In the genomic region with DNA sequence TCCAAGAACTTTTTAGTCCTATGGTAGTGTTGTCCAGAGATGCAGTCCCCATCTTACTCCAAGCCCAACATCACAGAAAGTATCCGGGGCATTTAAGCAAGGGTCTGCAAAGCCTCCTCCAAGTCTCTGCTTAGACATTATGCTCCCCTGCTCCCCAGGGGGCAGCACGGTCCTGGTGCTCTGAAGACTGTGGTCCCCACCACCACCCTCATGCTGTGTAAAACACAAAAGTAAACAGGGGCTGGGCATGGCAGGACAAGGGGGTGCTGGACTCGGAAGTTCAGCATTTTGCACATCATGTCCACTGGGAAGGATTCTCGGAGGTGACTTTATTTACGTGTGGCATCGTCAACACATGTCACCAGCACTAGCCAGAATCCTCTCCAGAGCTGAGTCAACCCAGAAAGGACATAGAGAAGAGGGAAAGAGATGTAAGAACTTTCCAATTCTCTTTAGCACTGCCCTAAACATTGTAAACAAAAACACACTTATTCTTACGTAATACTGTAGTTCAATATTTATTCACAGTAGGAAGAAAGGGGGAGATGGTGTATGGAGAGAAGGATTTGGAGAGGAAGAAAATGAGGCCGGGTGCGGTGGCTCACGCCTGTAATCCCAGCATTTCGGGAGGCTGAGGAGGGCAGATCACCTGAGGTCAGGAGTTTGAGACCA, we compare ENCODE assay signal across 17 cellular contexts. TPM values are rescaled to one million over a fixed set of nuclear protein-coding genes. Genes with fewer than 3 reads are reported as not detected.
A peak's percentile ranks its signal among the peaks of the same experiment; 100 is the strongest.
DNase-seq lines count a peak whose midpoint lies in the region; ATAC-seq and TF ChIP-seq lines count a peak whose summit lies in the region.
"Had no signal": no experiment of that assay in that cellular context is flagged by ENCODE, and none has a peak within 500 bp of the region (broad histone marks: within the 10 kb centered on the region; RNA-seq: fewer than 3 reads in every experiment).

No MANE protein-coding gene starts in this region.

- no peaks in the 10 kb centered on the region for H3K4me1 ChIP-seq in DND-41 (ENCODE audit: insufficient read depth, low read length)

- no peak for ATAC-seq in DND-41 (ENCODE audit: insufficient read depth, low read depth)
- no peak for ATAC-seq in GM19463 (IDR thresholded peaks at IDR 0.05; ENCODE audit: unreplicated experiment)

- peaks cover 48% of the 10 kb centered on the region for H3K36me3 ChIP-seq in DND-41 (ENCODE audit: insufficient read depth, low read length)

- no peak for DNase-seq in DND-41
- DNase-seq in HuH-7 (ENCODE audit: low spot score): peak; percentile 71
- no peak for DNase-seq in dorsolateral prefrontal cortex
- peak; percentile 23 to 50 for DNase-seq in lung microvascular endothelial cell (ENCODE audit: low read depth in 2 of 2)
- DNase-seq in CD1c-positive myeloid dendritic cell (ENCODE audit: extremely low spot score): no peak
- DNase-seq in hippocampal formation (lab: John Stamatoyannopoulos, UW): no peak
- no peak for DNase-seq in stimulated activated CD4-positive, alpha-beta T cell treated with anti-CD3 and anti-CD28 coated beads, Interleukin-1b, Interleukin-23, amount 100 ng/mL, for 48 hours
- DNase-seq: activated T-cell treated with anti-CD3 and anti-CD28 coated beads, Interleukin-2, amount 50 U/mL, for 24 hours; amniotic stem cell; effector memory CD4-positive, alpha-beta T cell; GF-D8; hypothalamus; MV-4-11; posterior cingulate gyrus; stimulated activated CD4-positive, alpha-beta T cell treated with anti-CD3 and anti-CD28 coated beads, Interleukin-2, amount 100 ng/mL, for 48 hours; stimulated activated naive CD4-positive, alpha-beta T cell had no signal

- TF ChIP-seq CTCF in DND-41 (IDR thresholded peaks at IDR 0.05; ENCODE audit: borderline replicate concordance, extremely low read depth, low read length, poor library complexity, severe bottlenecking): peak; percentile 22
- TF ChIP-seq CTCF in dorsolateral prefrontal cortex (IDR thresholded peaks at IDR 0.05 in 54 of 56, conservative IDR thresholded peaks at IDR 0.05 in 2 of 56; ENCODE audit: low read depth in 1 of 56, partially characterized antibody in 56 of 56): peak in 36 of 56 donors; percentile 8 to 61 (median 34)

- no peak overlapping the region for H3K9ac ChIP-seq in DND-41 (ENCODE audit: low read depth, low read length)

- no peak overlapping the region for H2AFZ ChIP-seq in DND-41 (ENCODE audit: low read depth, low read length)

- intact Hi-C loops in dorsolateral prefrontal cortex (cut with DNase I): loop anchor here in 1 of 2 donors (5.0 kb wide), 1 partner anchor 46 kb away; the partner anchor contains the start of gene CHKA

- H4K20me1 ChIP-seq in DND-41 (ENCODE audit: insufficient read depth, low read length): peaks cover 4% of the 10 kb centered on the region

- H3K79me2 ChIP-seq in DND-41 (ENCODE audit: insufficient read depth, low read length): no peaks in the 10 kb centered on the region

- H3K4me3 ChIP-seq in DND-41 (ENCODE audit: low read depth in 1 of 2, low read length in 2 of 2): no peak overlapping the region
- no peak overlapping the region for H3K4me3 ChIP-seq in dorsolateral prefrontal cortex

- no peak overlapping the region for H3K4me2 ChIP-seq in DND-41 (ENCODE audit: insufficient read depth, low read length)

- H3K27me3 ChIP-seq in DND-41 (ENCODE audit: insufficient read depth, low read length, poor library complexity) (no peaks in the 10 kb centered on the region), dorsolateral prefrontal cortex (no peaks in the 10 kb centered on the region)

- H3K27ac ChIP-seq in DND-41 (ENCODE audit: low read length) (no peak overlapping the region), dorsolateral prefrontal cortex (peak overlapping the region in 19 of 59 donors; percentile 3 to 64 (median 29))

- H3K9me3 ChIP-seq in DND-41 (ENCODE audit: insufficient read depth, low read length, severe bottlenecking): no peaks in the 10 kb centered on the region

RNA-seq across cellular contexts. Expression of gene TCIRG1, which starts 37.7 kb away (rescaled TPM):
- total RNA-seq in dorsolateral prefrontal cortex (10 to 100 TPM in 110 of 120 experiments, 1 to 10 TPM in 10; 6.5 to 49.6 (median 16.9) TPM), lung microvascular endothelial cell (41.8 and 52.0 TPM in 2 replicates)

RNA-seq across cellular contexts. Expression of gene CHKA, which starts 44.7 kb away (rescaled TPM):
- 100 to 1,000 TPM in 25 of 120 experiments, 10 to 100 TPM in 95; 56.6 to 150 (median 86.1) TPM for total RNA-seq in dorsolateral prefrontal cortex
- 19.6 and 25.4 TPM in 2 replicates for total RNA-seq in lung microvascular endothelial cell

RNA-seq across cellular contexts. Expression of gene NDUFS8, which starts 46.0 kb away (rescaled TPM):
- 100 to 1,000 TPM in 119 of 120 experiments, 10 to 100 TPM in 1; 98.7 to 186 (median 138) TPM for total RNA-seq in dorsolateral prefrontal cortex
- total RNA-seq in lung microvascular endothelial cell: 106 and 107 TPM in 2 replicates

Comparison
In these comparisons a context has a peak if more than half of its experiments do, and no peak if none do; other contexts are left out.
1. DNase-seq: peak in HuH-7 (single experiment) and lung microvascular endothelial cell (2 of 2); none in DND-41 (single experiment), dorsolateral prefrontal cortex (0 of 10), CD1c-positive myeloid dendritic cell (single experiment), hippocampal formation (0 of 2) and stimulated activated CD4-positive, alpha-beta T cell treated with anti-CD3 and anti-CD28 coated beads, Interleukin-1b, Interleukin-23, amount 100 ng/mL, for 48 hours (single experiment).